1 cellular context compared by ENCODE assay signal in the genomic region with DNA sequence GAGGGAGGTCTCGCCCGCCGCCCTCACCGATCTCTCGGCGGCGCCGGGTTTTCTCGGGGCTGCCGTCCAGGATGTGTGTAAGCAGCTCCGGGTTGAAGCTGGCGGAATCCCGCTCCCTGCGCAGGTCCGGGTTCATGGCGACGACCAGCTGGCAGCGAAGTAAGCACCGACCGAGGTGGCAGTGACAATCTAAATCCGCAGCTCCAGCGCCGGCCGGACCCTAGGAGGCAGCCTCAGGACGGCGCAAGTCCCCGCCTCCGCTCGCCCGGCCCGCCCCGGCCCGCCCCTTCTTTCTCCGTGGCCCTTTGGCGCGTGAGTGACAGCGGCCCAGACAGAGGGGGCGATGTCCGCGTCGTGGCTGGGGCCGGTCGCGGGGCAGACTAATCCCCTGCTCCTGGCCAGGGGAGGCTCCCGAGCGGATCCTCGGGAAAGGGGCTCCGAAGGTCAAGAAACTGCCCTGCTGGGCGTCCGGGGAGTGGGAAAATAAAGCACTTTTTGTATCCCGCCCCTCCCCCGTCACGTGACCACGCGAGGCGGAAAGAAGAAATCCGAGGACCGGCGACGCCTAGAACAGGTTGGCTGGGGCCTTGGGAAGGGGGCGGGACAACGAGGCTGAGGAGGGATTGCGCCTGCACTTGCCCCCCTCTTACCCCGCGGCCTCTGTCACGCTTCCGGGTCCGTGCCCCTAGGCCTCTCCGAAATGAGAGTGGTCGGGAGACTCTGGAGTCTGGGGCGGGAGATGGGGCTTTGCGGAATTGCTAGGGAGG.
TF ChIP-seq lines count a peak whose summit lies in the region.

A gene (minus strand): TSS at position 229 of the 767 bp plus-strand sequence. CDS start 93 bp downstream, at position 136.
A gene with protein sequence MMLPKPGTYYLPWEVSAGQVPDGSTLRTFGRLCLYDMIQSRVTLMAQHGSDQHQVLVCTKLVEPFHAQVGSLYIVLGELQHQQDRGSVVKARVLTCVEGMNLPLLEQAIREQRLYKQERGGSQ (plus strand): TSS at position 303 of the 767 bp plus-strand sequence. CDS start 6,953 bp downstream, outside the sequence.

TF ChIP-seq in IMR-90, 13 proteins besides CTCF, POLR2A, EP300 and RAD21 (continued from another document):
- peak; percentile 96 for TF ChIP-seq BHLHE40 (IDR thresholded peaks at IDR 0.05; ENCODE audit: low read depth, low read length)
- TF ChIP-seq MXI1 (IDR thresholded peaks at IDR 0.05; ENCODE audit: borderline replicate concordance, low read depth, low read length), result no peak
